In genomic region chr6:110650755-110651154, GRCh38 we compare ENCODE assay signal across 21 cellular contexts.
"Had no signal": no experiment of that assay in that cellular context is flagged by ENCODE, and none has a peak within 500 bp of the region (broad histone marks: within the 10 kb centered on the region; RNA-seq: fewer than 3 reads in every experiment).

No MANE protein-coding gene starts in this region.

- H3K27ac ChIP-seq: esophagus squamous epithelium, gastrocnemius medialis, left ventricle myocardium inferior had no signal

- H3K27me3 ChIP-seq: esophagus squamous epithelium, gastrocnemius medialis had no signal

- H3K27ac Mint-ChIP-seq: activated naive CD4-positive, alpha-beta T cell treated with anti-CD3 and anti-CD28 coated beads for 36 hours; naive thymus-derived CD4-positive, alpha-beta T cell had no signal

- ATAC-seq: gastrocnemius medialis; naive thymus-derived CD4-positive, alpha-beta T cell had no signal

- DNase-seq: activated CD4-positive, alpha-beta T cell treated with anti-CD3 and anti-CD28 coated beads for 4 hours; activated CD4-positive, alpha-beta T cell treated with anti-CD3 and anti-CD28 coated beads, Interleukin-2, amount 50 U/mL, for 48 hours; activated CD4-positive, CD25-positive, alpha-beta regulatory T cell; activated effector memory CD4-positive, alpha-beta T cell treated with Interleukin-2 at 50 U/mL for 16 hours; activated naive CD4-positive, alpha-beta T cell treated with anti-CD3 and anti-CD28 coated beads for 36 hours; activated T-cell treated with anti-CD3 and anti-CD28 coated beads, Interleukin-2, amount 50 U/mL, for 48 hours; anterior cingulate cortex; central memory CD4-positive, alpha-beta T cell; esophagus squamous epithelium; gastrocnemius medialis; hippocampal formation; kidney glomerular epithelial cell; left ventricle myocardium inferior; naive thymus-derived CD4-positive, alpha-beta T cell; occipital lobe; posterior cingulate gyrus; stimulated activated CD4-positive, alpha-beta T cell treated with anti-CD3 and anti-CD28 coated beads, Interleukin-2, amount 100 ng/mL, for 48 hours; stimulated activated naive CD4-positive, alpha-beta T cell treated with Interleukin-2 at 50 U/mL for 16 hours; T-helper 9 cell had no signal

- H3K27me3 Mint-ChIP-seq: naive thymus-derived CD4-positive, alpha-beta T cell had no signal

- H3K4me3 Mint-ChIP-seq: activated naive CD4-positive, alpha-beta T cell treated with anti-CD3 and anti-CD28 coated beads for 36 hours; brain; naive thymus-derived CD4-positive, alpha-beta T cell; neural crest cell had no signal

- H3K9me3 Mint-ChIP-seq: activated naive CD4-positive, alpha-beta T cell treated with anti-CD3 and anti-CD28 coated beads for 36 hours; naive thymus-derived CD4-positive, alpha-beta T cell; neural crest cell had no signal

- H3K4me3 ChIP-seq: esophagus squamous epithelium, gastrocnemius medialis, left ventricle myocardium inferior had no signal

- H3K9me3 ChIP-seq: esophagus squamous epithelium, gastrocnemius medialis, left ventricle myocardium inferior had no signal
